Comparison of ENCODE assay signal across 1 cellular context in genomic region chr3:143004823-143005222, GRCh38.
TF ChIP-seq lines count a peak whose summit lies in the region.

No MANE protein-coding gene starts in this region.

TF ChIP-seq in K562, 482 proteins besides CTCF, POLR2A, EP300 and RAD21:
- TF ChIP-seq CREBBP (IDR thresholded peaks at IDR 0.05; ENCODE audit: low read depth, low read length) (no peak), NR3C1 (CRISPR knock-in tag; IDR thresholded peaks at IDR 0.05) (no peak), SMARCA4 (IDR thresholded peaks at IDR 0.05) (0 out of 2 replicates have a peak, but pooled peaks have one; percentile 31), COPS2 (conservative IDR thresholded peaks at IDR 0.05) (no peak), ZNF740 (CRISPR knock-in tag; IDR thresholded peaks at IDR 0.05) (no peak), ZNF740 (tag; IDR thresholded peaks at IDR 0.05) (0 out of 4 replicates have a peak, but pooled peaks of 1 of the 2 experiments have one; percentile 10), NCOA6 (IDR thresholded peaks at IDR 0.05) (no peak), MAFK (IDR thresholded peaks at IDR 0.05; ENCODE audit: low read length) (peak; percentile 99), MAFG (tag; conservative IDR thresholded peaks at IDR 0.05) (peak; percentile 98), ZNF830 (CRISPR knock-in tag; IDR thresholded peaks at IDR 0.05) (no peak), AFF1 (IDR thresholded peaks at IDR 0.05; ENCODE audit: low read depth in 1 of 2, partially characterized antibody in 2 of 2) (peak in 1 of 2 experiments; percentile 41), PHB (CRISPR knock-in tag; IDR thresholded peaks at IDR 0.05) (no peak), ZNF655 (CRISPR knock-in tag; IDR thresholded peaks at IDR 0.05) (no peak), ZNF316 (IDR thresholded peaks at IDR 0.05) (peak; percentile 99), ARHGAP35 (IDR thresholded peaks at IDR 0.05; ENCODE audit: partially characterized antibody) (no peak), XRCC3 (IDR thresholded peaks at IDR 0.05) (no peak), MITF (IDR thresholded peaks at IDR 0.05) (no peak), ZBTB5 (IDR thresholded peaks at IDR 0.05) (0 out of 2 replicates have a peak, but pooled peaks have one; percentile 12), MAFF (IDR thresholded peaks at IDR 0.05; ENCODE audit: low read length) (peak; percentile 99), LARP7 (IDR thresholded peaks at IDR 0.05) (0 out of 2 replicates have a peak, but pooled peaks have one; percentile 61), STAG1 (CRISPR knock-in tag; IDR thresholded peaks at IDR 0.05; ENCODE audit: borderline replicate concordance) (no peak), MEF2D (tag; conservative IDR thresholded peaks at IDR 0.05; ENCODE audit: low read depth) (no peak), C11orf30 (IDR thresholded peaks at IDR 0.05; ENCODE audit: low read depth) (peak; percentile 98), RB1 (IDR thresholded peaks at IDR 0.05; ENCODE audit: low read depth) (no peak), RCOR1 (IDR thresholded peaks at IDR 0.05; ENCODE audit: borderline replicate concordance in 1 of 2, low read depth in 2 of 2, low read length in 2 of 2) (no peak), PHF21A (IDR thresholded peaks at IDR 0.05; ENCODE audit: borderline replicate concordance, low read depth) (no peak)
